Comparison of ENCODE assay signal across 12 cellular contexts in genomic region chr3:177904661-177905060, GRCh38.
DNase-seq lines count a peak whose midpoint lies in the region; ATAC-seq and TF ChIP-seq lines count a peak whose summit lies in the region.
"Had no signal": no experiment of that assay in that cellular context is flagged by ENCODE, and none has a peak within 500 bp of the region (broad histone marks: within the 10 kb centered on the region; RNA-seq: fewer than 3 reads in every experiment).

No MANE protein-coding gene starts in this region.

- no peak overlapping the region for H3K4me3 ChIP-seq in GM23338
- no peak overlapping the region for H3K4me3 ChIP-seq in ascending aorta
- no peak overlapping the region for H3K4me3 ChIP-seq in stomach smooth muscle (ENCODE audit: low read length in 2 of 2)
- H3K4me3 ChIP-seq: colonic mucosa had no signal

- H3K9me3 ChIP-seq in ascending aorta (peaks cover 0 to 17% of the 10 kb centered on the region in 2 donors), stomach smooth muscle (ENCODE audit: control insufficient read depth in 2 of 2, low read length in 2 of 2) (peaks cover 6 to 7% of the 10 kb centered on the region in 2 donors)
- H3K9me3 ChIP-seq: colonic mucosa had no signal

- TF ChIP-seq CTCF in GM23338 (conservative IDR thresholded peaks at IDR 0.05; ENCODE audit: low read depth in 2 of 2) (no peak), ascending aorta (IDR thresholded peaks at IDR 0.05) (no peak)

- no peak overlapping the region for H3K4me2 ChIP-seq in GM23338

- no peaks in the 10 kb centered on the region for H4K20me1 ChIP-seq in GM23338 (replicated peaks; ENCODE audit: insufficient read depth)

- H3F3A ChIP-seq in GM23338 (replicated peaks; ENCODE audit: low read depth) = no peaks in the 10 kb centered on the region

- H3K27ac Mint-ChIP-seq in GM23338 = no peak overlapping the region

- peaks cover 7% of the 10 kb centered on the region for H3K36me3 Mint-ChIP-seq in GM23338 (ENCODE audit: low read depth)

- no peak overlapping the region for H3K9ac ChIP-seq in stomach smooth muscle (ENCODE audit: low read length in 2 of 2)

- DNase-seq in GM23338 (ENCODE audit: low spot score) (no peak), ascending aorta (ENCODE audit: low spot score in 2 of 2) (no peak), hepatic stellate cell (ENCODE audit: low spot score) (peak; percentile 56), NCI-H524 treated with DMSO at 0.1 percent for 48 hours (lab: John Stamatoyannopoulos, UW) (no peak), AML-193 (lab: John Stamatoyannopoulos, UW) (no peak), posterior cingulate gyrus (no peak)
- DNase-seq: activated T-cell treated with anti-CD3 and anti-CD28 coated beads, Interleukin-2, amount 50 U/mL, for 72 hours; colonic mucosa; NCI-H1092 treated with DMSO at 0.1 percent for 48 hours had no signal

- H3K36me3 ChIP-seq in GM23338 (ENCODE audit: insufficient read depth) (no peaks in the 10 kb centered on the region; the same call in 1 of the 2 replicates), ascending aorta (no peaks in the 10 kb centered on the region), stomach smooth muscle (ENCODE audit: control insufficient read depth in 2 of 2, insufficient read depth in 2 of 2, low read length in 2 of 2) (no peaks in the 10 kb centered on the region)
- H3K36me3 ChIP-seq: colonic mucosa had no signal

- no peak overlapping the region for H3K27ac ChIP-seq in GM23338 (ENCODE audit: low read depth)
- peak overlapping the region; percentile 15 to 71 for H3K27ac ChIP-seq in ascending aorta
- H3K27ac ChIP-seq in stomach smooth muscle (ENCODE audit: low read length) = peak overlapping the region; percentile 81
- H3K27ac ChIP-seq: colonic mucosa had no signal

- H2AFZ ChIP-seq in GM23338 = peak overlapping the region; percentile 34; the same call in 1 of the 2 replicates

- peaks cover 1% of the 10 kb centered on the region for H3K27me3 Mint-ChIP-seq in GM23338 (ENCODE audit: insufficient read depth, low read depth, poor library complexity)

- H3K9me2 ChIP-seq in GM23338 (ENCODE audit: insufficient read depth) = no peaks in the 10 kb centered on the region

- ATAC-seq in GM23338 (no peak), HG03039 (IDR thresholded peaks at IDR 0.05; ENCODE audit: unreplicated experiment) (no peak)
- ATAC-seq: activated CD4-positive, CD25-positive, alpha-beta regulatory T cell treated with anti-CD3 and anti-CD28 coated beads, Interleukin-2, amount 50 U/mL, for 24 hours; activated T-cell treated with anti-CD3 and anti-CD28 coated beads, Interleukin-2, amount 50 U/mL, for 72 hours had no signal

- H3K27me3 ChIP-seq in GM23338 (ENCODE audit: insufficient read depth) (no peaks in the 10 kb centered on the region), ascending aorta (no peaks in the 10 kb centered on the region), stomach smooth muscle (ENCODE audit: control insufficient read depth in 1 of 2, insufficient read depth in 2 of 2, low read length in 2 of 2) (no peaks in the 10 kb centered on the region)
- H3K27me3 ChIP-seq: colonic mucosa had no signal

- H3K9me3 Mint-ChIP-seq in GM23338 = peaks cover 9% of the 10 kb centered on the region

- peaks cover 9% of the 10 kb centered on the region for H3K4me1 Mint-ChIP-seq in GM23338

- H3K4me3 Mint-ChIP-seq in GM23338 = no peak overlapping the region
- H3K4me3 Mint-ChIP-seq: activated T-cell treated with anti-CD3 and anti-CD28 coated beads, Interleukin-2, amount 50 U/mL, for 72 hours had no signal

- H3K4me1 ChIP-seq in GM23338 (ENCODE audit: insufficient read depth) (peaks cover 7% of the 10 kb centered on the region; the same call in 1 of the 2 replicates), ascending aorta (peaks cover 5 to 29% of the 10 kb centered on the region in 2 donors), stomach smooth muscle (ENCODE audit: control insufficient read depth, insufficient read depth, low read length) (peaks cover 23% of the 10 kb centered on the region)
- H3K4me1 ChIP-seq: colonic mucosa had no signal

- no peaks in the 10 kb centered on the region for H3K79me2 ChIP-seq in GM23338 (replicated peaks; ENCODE audit: insufficient read depth)

- intact Hi-C loops in ascending aorta (cut with DNase I) = loop anchor here (5.0 to 10.0 kb wide), 3 partner anchors 77 to 710 kb away; partner anchors contain the start of gene TBL1XR1
- intact Hi-C loops in posterior cingulate gyrus (cut with DNase I) = no loop called here

TF ChIP-seq in GM23338, 12 proteins besides CTCF, POLR2A, EP300 and RAD21 (continues in another document):
- TF ChIP-seq CREB1 (CRISPR knock-in tag; IDR thresholded peaks at IDR 0.05; ENCODE audit: low read depth) (no peak), STAT1 (IDR thresholded peaks at IDR 0.05; ENCODE audit: unreplicated experiment) (no peak), REST (IDR thresholded peaks at IDR 0.05; ENCODE audit: unreplicated experiment) (no peak), JUNB (IDR thresholded peaks at IDR 0.05; ENCODE audit: unreplicated experiment) (no peak), EZH2 (IDR thresholded peaks at IDR 0.05; ENCODE audit: low read depth, unreplicated experiment) (no peak)
